2 cellular contexts compared by ENCODE assay signal in genomic region chr6:139832493-139832892, GRCh38.
TF ChIP-seq lines count a peak whose summit lies in the region.

No MANE protein-coding gene starts in this region.

TF ChIP-seq in GM23338, 12 proteins besides CTCF, POLR2A, EP300 and RAD21 (continued from another document):
- TF ChIP-seq JUNB (IDR thresholded peaks at IDR 0.05; ENCODE audit: unreplicated experiment), result no peak

TF ChIP-seq in HepG2, 621 proteins besides CTCF, POLR2A, EP300 and RAD21 (continued from another document):
- TF ChIP-seq, protein P1, sequence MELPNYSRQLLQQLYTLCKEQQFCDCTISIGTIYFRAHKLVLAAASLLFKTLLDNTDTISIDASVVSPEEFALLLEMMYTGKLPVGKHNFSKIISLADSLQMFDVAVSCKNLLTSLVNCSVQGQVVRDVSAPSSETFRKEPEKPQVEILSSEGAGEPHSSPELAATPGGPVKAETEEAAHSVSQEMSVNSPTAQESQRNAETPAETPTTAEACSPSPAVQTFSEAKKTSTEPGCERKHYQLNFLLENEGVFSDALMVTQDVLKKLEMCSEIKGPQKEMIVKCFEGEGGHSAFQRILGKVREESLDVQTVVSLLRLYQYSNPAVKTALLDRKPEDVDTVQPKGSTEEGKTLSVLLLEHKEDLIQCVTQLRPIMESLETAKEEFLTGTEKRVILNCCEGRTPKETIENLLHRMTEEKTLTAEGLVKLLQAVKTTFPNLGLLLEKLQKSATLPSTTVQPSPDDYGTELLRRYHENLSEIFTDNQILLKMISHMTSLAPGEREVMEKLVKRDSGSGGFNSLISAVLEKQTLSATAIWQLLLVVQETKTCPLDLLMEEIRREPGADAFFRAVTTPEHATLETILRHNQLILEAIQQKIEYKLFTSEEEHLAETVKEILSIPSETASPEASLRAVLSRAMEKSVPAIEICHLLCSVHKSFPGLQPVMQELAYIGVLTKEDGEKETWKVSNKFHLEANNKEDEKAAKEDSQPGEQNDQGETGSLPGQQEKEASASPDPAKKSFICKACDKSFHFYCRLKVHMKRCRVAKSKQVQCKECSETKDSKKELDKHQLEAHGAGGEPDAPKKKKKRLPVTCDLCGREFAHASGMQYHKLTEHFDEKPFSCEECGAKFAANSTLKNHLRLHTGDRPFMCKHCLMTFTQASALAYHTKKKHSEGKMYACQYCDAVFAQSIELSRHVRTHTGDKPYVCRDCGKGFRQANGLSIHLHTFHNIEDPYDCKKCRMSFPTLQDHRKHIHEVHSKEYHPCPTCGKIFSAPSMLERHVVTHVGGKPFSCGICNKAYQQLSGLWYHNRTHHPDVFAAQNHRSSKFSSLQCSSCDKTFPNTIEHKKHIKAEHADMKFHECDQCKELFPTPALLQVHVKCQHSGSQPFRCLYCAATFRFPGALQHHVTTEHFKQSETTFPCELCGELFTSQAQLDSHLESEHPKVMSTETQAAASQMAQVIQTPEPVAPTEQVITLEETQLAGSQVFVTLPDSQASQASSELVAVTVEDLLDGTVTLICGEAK (IDR thresholded peaks at IDR 0.05), result no peak
- TF ChIP-seq, protein P1 (CRISPR knock-in tag; IDR thresholded peaks at IDR 0.05), result no peak
- no peak for TF ChIP-seq MAFK (conservative IDR thresholded peaks at IDR 0.05 in 1 of 2, IDR thresholded peaks at IDR 0.05 in 1 of 2; ENCODE audit: low read length in 2 of 2)
- TF ChIP-seq ZFP1 (CRISPR knock-in tag; IDR thresholded peaks at IDR 0.05), result no peak
- TF ChIP-seq ZNF749 (CRISPR knock-in tag; IDR thresholded peaks at IDR 0.05; ENCODE audit: borderline replicate concordance), result no peak
